In genomic region chr1:55277377-55278130, GRCh38 we compare ENCODE assay signal across 8 cellular contexts.
DNase-seq lines count a peak whose midpoint lies in the region; ATAC-seq, FAIRE-seq and TF ChIP-seq lines count a peak whose summit lies in the region.

No MANE protein-coding gene starts in this region.

- peak overlapping the region; percentile 73 for H3K4me2 ChIP-seq in DOHH2 (ENCODE audit: low read length)

- no peak for TF ChIP-seq POLR2A in thyroid gland (IDR thresholded peaks at IDR 0.05)

- CTCF ChIA-PET in RWPE1 (lab: Yijun Ruan, JAX): interaction anchor here (0.5 to 1.8 kb wide), 19 partner anchors 21 to 1301 kb away, joined by 3 to 12 read pairs (median 4); no protein-coding TSS in a partner anchor

- DNase-seq in Kasumi-1 (lab: John Stamatoyannopoulos, UW) (peak; percentile 80 to 87), RWPE1 (ENCODE audit: low spot score) (peak; percentile 68), frontal cortex (ENCODE audit: low spot score in 2 of 2) (peak; percentile 41 to 67), pancreas (peak; percentile 59 to 90 (median 81)), thyroid gland (peak; percentile 64 to 72)
- DNase-seq in activated T-helper 2 cell treated with anti-CD3 and anti-CD28 coated beads, Interferon-gamma antibody, Interleukin-2, Interleukin-4, amounts not matched to agents 10 μg/mL and 5 μg/mL and 100 μg/mL, durations not matched to agents 14 hours and 24 hours and 36 hours (ENCODE audit: low spot score): peak; percentile 68

- peak overlapping the region; percentile 56 for H3K27ac Mint-ChIP-seq in activated T-helper 2 cell treated with anti-CD3 and anti-CD28 coated beads, Interferon-gamma antibody, Interleukin-2, Interleukin-4, amounts not matched to agents 10 μg/mL and 5 μg/mL and 100 μg/mL, durations not matched to agents 14 hours and 24 hours and 36 hours

- H3K9me3 Mint-ChIP-seq in activated T-helper 2 cell treated with anti-CD3 and anti-CD28 coated beads, Interferon-gamma antibody, Interleukin-2, Interleukin-4, amounts not matched to agents 10 μg/mL and 5 μg/mL and 100 μg/mL, durations not matched to agents 14 hours and 24 hours and 36 hours: no peaks in the 10 kb centered on the region

- ATAC-seq in GM21825 (IDR thresholded peaks at IDR 0.05; ENCODE audit: unreplicated experiment) (peak; percentile 66), pancreas (peak; percentile 94 to 97 (median 96))

- H3K36me3 ChIP-seq in DOHH2 (ENCODE audit: control insufficient read depth, low read length) (no peaks in the 10 kb centered on the region), pancreas (no peaks in the 10 kb centered on the region), thyroid gland (no peaks in the 10 kb centered on the region)

- H3K4me1 ChIP-seq in DOHH2 (ENCODE audit: control insufficient read depth, low read length): peaks cover 13% of the 10 kb centered on the region
- H3K4me1 ChIP-seq in pancreas: no peaks in the 10 kb centered on the region
- no peaks in the 10 kb centered on the region for H3K4me1 ChIP-seq in thyroid gland

- intact Hi-C loops in activated T-helper 2 cell treated with anti-CD3 and anti-CD28 coated beads, Interferon-gamma antibody, Interleukin-2, Interleukin-4, amounts not matched to agents 10 μg/mL and 5 μg/mL and 100 μg/mL, durations not matched to agents 14 hours and 24 hours and 36 hours (cut with micrococcal nuclease): loop anchor here (1.0 to 2.0 kb wide), 3 partner anchors 65 to 205 kb away; no protein-coding TSS in a partner anchor
- intact Hi-C loops in pancreas (cut with DNase I) (loop anchor here in 2 of 3 donors (5.0 kb wide), 2 partner anchors 135 to 140 kb away; no protein-coding TSS in a partner anchor), thyroid gland (cut with DNase I) (loop anchor here (5.0 kb wide), 1 partner anchor 135 kb away; no protein-coding TSS in a partner anchor)

- H3K79me2 ChIP-seq in DOHH2 (ENCODE audit: control insufficient read depth, low read length): no peaks in the 10 kb centered on the region

- H3K4me3 Mint-ChIP-seq in activated T-helper 2 cell treated with anti-CD3 and anti-CD28 coated beads, Interferon-gamma antibody, Interleukin-2, Interleukin-4, amounts not matched to agents 10 μg/mL and 5 μg/mL and 100 μg/mL, durations not matched to agents 14 hours and 24 hours and 36 hours (ENCODE audit: low read depth): no peak overlapping the region

- H4K20me1 ChIP-seq in DOHH2 (ENCODE audit: control insufficient read depth, insufficient read depth, low read depth, low read length): no peaks in the 10 kb centered on the region

- no peak overlapping the region for H3K27ac ChIP-seq in DOHH2 (ENCODE audit: low read depth, low read length)
- H3K27ac ChIP-seq in RWPE1: no peak overlapping the region
- H3K27ac ChIP-seq in pancreas: no peak overlapping the region
- H3K27ac ChIP-seq in thyroid gland: no peak overlapping the region

- H3K27me3 Mint-ChIP-seq in activated T-helper 2 cell treated with anti-CD3 and anti-CD28 coated beads, Interferon-gamma antibody, Interleukin-2, Interleukin-4, amounts not matched to agents 10 μg/mL and 5 μg/mL and 100 μg/mL, durations not matched to agents 14 hours and 24 hours and 36 hours (ENCODE audit: low read depth): peaks cover 10% of the 10 kb centered on the region

- peak; percentile 79 for TF ChIP-seq CTCF in DOHH2 (IDR thresholded peaks at IDR 0.05; ENCODE audit: low read depth, low read length, poor library complexity, severe bottlenecking)
- TF ChIP-seq CTCF in RWPE1 (conservative IDR thresholded peaks at IDR 0.05; ENCODE audit: low read depth): peak; percentile 80
- peak; percentile 73 to 80 (median 74) for TF ChIP-seq CTCF in pancreas (IDR thresholded peaks at IDR 0.05)
- TF ChIP-seq CTCF in thyroid gland (IDR thresholded peaks at IDR 0.05): peak; percentile 45 to 88 (median 74)

- no peaks in the 10 kb centered on the region for H3K9me2 ChIP-seq in DOHH2 (replicated peaks; ENCODE audit: control insufficient read depth, low read length)

- H3K36me3 Mint-ChIP-seq in activated T-helper 2 cell treated with anti-CD3 and anti-CD28 coated beads, Interferon-gamma antibody, Interleukin-2, Interleukin-4, amounts not matched to agents 10 μg/mL and 5 μg/mL and 100 μg/mL, durations not matched to agents 14 hours and 24 hours and 36 hours (ENCODE audit: low read depth): no peaks in the 10 kb centered on the region

- WGBS in pancreas, 2 donors: 13 to 18% methylated on average over 11 to 15 of the region's 15 CpGs
- 15 to 18% methylated on average over 10 to 15 of the region's 15 CpGs for WGBS in thyroid gland, 2 donors

- POLR2A ChIA-PET in RWPE1 (lab: Yijun Ruan, JAX; ENCODE audit: low non-redundant PET): no interaction called here

- H3F3A ChIP-seq in DOHH2 (ENCODE audit: control insufficient read depth, insufficient read depth): no peaks in the 10 kb centered on the region

- peaks cover 33% of the 10 kb centered on the region for H3K4me1 Mint-ChIP-seq in activated T-helper 2 cell treated with anti-CD3 and anti-CD28 coated beads, Interferon-gamma antibody, Interleukin-2, Interleukin-4, amounts not matched to agents 10 μg/mL and 5 μg/mL and 100 μg/mL, durations not matched to agents 14 hours and 24 hours and 36 hours (ENCODE audit: low read depth)

- H3K27me3 ChIP-seq in DOHH2 (ENCODE audit: control insufficient read depth, low read length) (peaks cover 3% of the 10 kb centered on the region; the same call in 1 of the 2 replicates), pancreas (no peaks in the 10 kb centered on the region), thyroid gland (no peaks in the 10 kb centered on the region)

- FAIRE-seq in frontal cortex (lab: Jason Lieb, UNC) (no peak), pancreas (lab: Jason Lieb, UNC) (no peak)

- no peaks in the 10 kb centered on the region for H3K9me3 ChIP-seq in DOHH2 (ENCODE audit: control insufficient read depth, insufficient read depth, low read length)
- no peaks in the 10 kb centered on the region for H3K9me3 ChIP-seq in pancreas
- H3K9me3 ChIP-seq in thyroid gland: no peaks in the 10 kb centered on the region

- H3K4me3 ChIP-seq in DOHH2 (ENCODE audit: low read length) (peak overlapping the region; percentile 53), pancreas (no peak overlapping the region), thyroid gland (replicated peaks in 1 of 3) (no peak overlapping the region)
